ENCODE assay signal across 19 cellular contexts in genomic region chr11:33652001-33652400, GRCh38. TPM values are rescaled to one million over a fixed set of nuclear protein-coding genes. Genes with fewer than 3 reads are reported as not detected.
"Had no signal": no experiment of that assay in that cellular context is flagged by ENCODE, and none has a peak within 500 bp of the region (broad histone marks: within the 10 kb centered on the region; RNA-seq: fewer than 3 reads in every experiment).

No MANE protein-coding gene starts in this region.

- H3K36me3 Mint-ChIP-seq: activated CD8-positive, alpha-beta memory T cell treated with anti-CD3 and anti-CD28 coated beads, Interleukin-2, amount 10 ng/mL, durations not matched to agents 7 days and 5 days; activated naive CD8-positive, alpha-beta T cell; immature natural killer cell; memory B cell had no signal

- H3K27me3 ChIP-seq: dorsolateral prefrontal cortex, pancreas, tibial artery had no signal

- H3K9me3 ChIP-seq: pancreas, tibial artery had no signal

- H3K4me3 ChIP-seq: dorsolateral prefrontal cortex, pancreas, tibial artery had no signal

- H3K4me3 Mint-ChIP-seq: activated CD8-positive, alpha-beta memory T cell treated with anti-CD3 and anti-CD28 coated beads, Interleukin-2, amount 10 ng/mL, durations not matched to agents 7 days and 5 days; activated naive CD8-positive, alpha-beta T cell; activated T-cell treated with anti-CD3 and anti-CD28 coated beads, Interleukin-2, amount 50 U/mL, for 4 hours; immature natural killer cell; memory B cell; neural crest cell had no signal

- H3K4me1 Mint-ChIP-seq: activated CD8-positive, alpha-beta memory T cell treated with anti-CD3 and anti-CD28 coated beads, Interleukin-2, amount 10 ng/mL, durations not matched to agents 7 days and 5 days; immature natural killer cell had no signal

- H3K9me3 Mint-ChIP-seq: activated T-cell treated with anti-CD3 and anti-CD28 coated beads, Interleukin-2, amount 50 U/mL, for 4 hours; immature natural killer cell; memory B cell; neural crest cell had no signal

- H3K36me3 ChIP-seq: pancreas, tibial artery had no signal

- DNase-seq: activated CD4-positive, alpha-beta T cell treated with anti-CD3 and anti-CD28 coated beads for 1 hour; activated CD4-positive, alpha-beta T cell treated with anti-CD3 and anti-CD28 coated beads, Interleukin-2, amount 50 U/mL, for 48 hours; activated CD8-positive, alpha-beta memory T cell treated with anti-CD3 and anti-CD28 coated beads, Interleukin-2, amount 10 ng/mL, durations not matched to agents 7 days and 5 days; activated gamma-delta T cell; activated T-cell treated with anti-CD3 and anti-CD28 coated beads, Interleukin-2, amount 50 U/mL, for 4 hours; amygdala; dorsolateral prefrontal cortex; foreskin fibroblast; glutamatergic neuron; immature natural killer cell; left colon; pancreas; retina; small intestine; T-helper 9 cell; tibial artery had no signal

- H3K27ac Mint-ChIP-seq: activated CD8-positive, alpha-beta memory T cell treated with anti-CD3 and anti-CD28 coated beads, Interleukin-2, amount 10 ng/mL, durations not matched to agents 7 days and 5 days; activated naive CD8-positive, alpha-beta T cell; immature natural killer cell; memory B cell had no signal

- H3K4me1 ChIP-seq: pancreas had no signal

- H3K27ac ChIP-seq: pancreas, tibial artery had no signal

RNA-seq across cellular contexts. Expression of gene C11orf91, which starts 48.6 kb away (rescaled TPM):
- total RNA-seq: activated CD8-positive, alpha-beta memory T cell treated with anti-CD3 and anti-CD28 coated beads, Interleukin-2, amount 10 ng/mL, durations not matched to agents 7 days and 5 days; activated T-cell treated with anti-CD3 and anti-CD28 coated beads, Interleukin-2, amount 50 U/mL, for 4 hours; left colon had no signal
